11 cellular contexts compared by ENCODE assay signal in genomic region chr9:31153250-31153840, GRCh38.
DNase-seq lines count a peak whose midpoint lies in the region; ATAC-seq, FAIRE-seq and TF ChIP-seq lines count a peak whose summit lies in the region.
"Had no signal": no experiment of that assay in that cellular context is flagged by ENCODE, and none has a peak within 500 bp of the region (broad histone marks: within the 10 kb centered on the region; RNA-seq: fewer than 3 reads in every experiment).

No MANE protein-coding gene starts in this region.

- H4K20me1 ChIP-seq in PC-9 (ENCODE audit: insufficient read depth), result no peaks in the 10 kb centered on the region

- ATAC-seq in GM21360 (IDR thresholded peaks at IDR 0.05; ENCODE audit: unreplicated experiment), result peak; percentile 99
- peak; percentile 85 for ATAC-seq in HG03378 (IDR thresholded peaks at IDR 0.05; ENCODE audit: unreplicated experiment)
- no peak for ATAC-seq in Right ventricle myocardium inferior

- H3K27me3 ChIP-seq in H7 (ENCODE audit: control insufficient read depth, insufficient read depth, low read length) (no peaks in the 10 kb centered on the region), PC-9 (ENCODE audit: insufficient read depth, low read depth) (no peaks in the 10 kb centered on the region)

- no peak for DNase-seq in D721Med (ENCODE audit: insufficient read length, low spot score)
- peak; percentile 67 for DNase-seq in amniotic epithelial cell (ENCODE audit: low read depth)
- DNase-seq in HuH-7.5 (ENCODE audit: low spot score), result no peak
- no peak for DNase-seq in H7
- DNase-seq in PC-9, result no peak
- no peak for DNase-seq in Right ventricle myocardium inferior (ENCODE audit: missing footprints)
- DNase-seq: NCI-H1105 treated with DMSO at 0.1 percent for 48 hours had no signal

- no peak overlapping the region for H2AFZ ChIP-seq in PC-9

- H3K4me1 ChIP-seq in PC-9 (replicated peaks; ENCODE audit: insufficient read depth), result no peaks in the 10 kb centered on the region

- H3K4me2 ChIP-seq in PC-9, result no peak overlapping the region

- BruUV-seq in PC-9 (replicated peaks; lab: Mats Ljungman, UMichigan), result no TSS peak

- CTCF ChIA-PET in PC-9 (lab: Charles Lee), result no interaction called here

- peak; percentile 16 for FAIRE-seq in D721Med (lab: Jason Lieb, UNC)

- H3K9me2 ChIP-seq in PC-9 (ENCODE audit: insufficient read depth), result no peaks in the 10 kb centered on the region

- intact Hi-C loops in PC-9 (cut with micrococcal nuclease; ENCODE audit: unreplicated experiment), result no loop called here
- intact Hi-C loops in Right ventricle myocardium inferior (cut with DNase I), result no loop called here

- no peak overlapping the region for H3K27ac ChIP-seq in PC-9
- H3K27ac ChIP-seq: epithelial cell of prostate, HL-60 had no signal

- no peaks in the 10 kb centered on the region for H3K79me2 ChIP-seq in PC-9 (ENCODE audit: low read depth)

- no peaks in the 10 kb centered on the region for H3F3A ChIP-seq in PC-9 (ENCODE audit: insufficient read depth, low read depth)

- POLR2A ChIA-PET in PC-9 (lab: Charles Lee; ENCODE audit: unreplicated experiment), result no interaction called here

- no peak overlapping the region for H3K4me3 ChIP-seq in H7 (ENCODE audit: insufficient read depth, low read depth, low read length)
- H3K4me3 ChIP-seq in PC-9, result no peak overlapping the region

- no peaks in the 10 kb centered on the region for H3K36me3 ChIP-seq in H7 (replicated peaks; ENCODE audit: control insufficient read depth, insufficient read depth, low read length)
- H3K36me3 ChIP-seq in PC-9 (ENCODE audit: low read depth), result no peaks in the 10 kb centered on the region

- H3K9me3 ChIP-seq in PC-9 (ENCODE audit: insufficient read depth, low read depth), result no peaks in the 10 kb centered on the region

- TF ChIP-seq CTCF in D721Med (IDR thresholded peaks at IDR 0.05; ENCODE audit: insufficient read depth, missing control alignments) (no peak), PC-9 (conservative IDR thresholded peaks at IDR 0.05) (no peak)
